ENCODE assay signal across 14 cellular contexts in genomic region chr1:180195916-180196315, GRCh38. TPM values are rescaled to one million over a fixed set of nuclear protein-coding genes. Genes with fewer than 3 reads are reported as not detected.
DNase-seq lines count a peak whose midpoint lies in the region; ATAC-seq and TF ChIP-seq lines count a peak whose summit lies in the region.
"Had no signal": no experiment of that assay in that cellular context is flagged by ENCODE, and none has a peak within 500 bp of the region (broad histone marks: within the 10 kb centered on the region; RNA-seq: fewer than 3 reads in every experiment).

No MANE protein-coding gene starts in this region.

- peak overlapping the region in 8 of 11 experiments; percentile 48 to 98 (median 87); a peak in 16 of 22 replicates for H3K4me2 ChIP-seq in BLaER1 treated with 17β-estradiol and CSF1 and Interleukin-3, amounts not matched to agents 10 nM and 100 nM
- peak overlapping the region; percentile 76 for H3K4me2 ChIP-seq in Loucy (ENCODE audit: low read depth, low read length, poor library complexity, severe bottlenecking)
- no peak overlapping the region for H3K4me2 ChIP-seq in osteoblast (ENCODE audit: insufficient read depth, low read length)
- H3K4me2 ChIP-seq: GM23338 had no signal

- no peak for TF ChIP-seq POLR2A in lower leg skin (IDR thresholded peaks at IDR 0.05)

- H3F3A ChIP-seq in Loucy (ENCODE audit: low read depth): no peaks in the 10 kb centered on the region

- H3K27ac ChIP-seq in BLaER1 treated with 17β-estradiol and CSF1 and Interleukin-3, amounts not matched to agents 10 nM and 100 nM: no peak overlapping the region
- H3K27ac ChIP-seq in osteoblast (ENCODE audit: low read depth, low read length): no peak overlapping the region
- H3K27ac ChIP-seq: C4-2B had no signal

- H3K9me2 ChIP-seq in Loucy (replicated peaks; ENCODE audit: low read depth, low read length): no peaks in the 10 kb centered on the region

- no peaks in the 10 kb centered on the region for H3K27me3 ChIP-seq in BLaER1 treated with 17β-estradiol and CSF1 and Interleukin-3, amounts not matched to agents 10 nM and 100 nM
- H3K27me3 ChIP-seq in Loucy (ENCODE audit: insufficient read depth, low read length, poor library complexity, severe bottlenecking): no peaks in the 10 kb centered on the region
- H3K27me3 ChIP-seq in osteoblast (ENCODE audit: insufficient read depth, low read length): no peaks in the 10 kb centered on the region

- H4K20me1 ChIP-seq in BLaER1 treated with 17β-estradiol and CSF1 and Interleukin-3, amounts not matched to agents 10 nM and 100 nM: peaks cover 0 to 19% (median 0%) of the 10 kb centered on the region in 11 experiments; a peak in 4 of 22 replicates
- no peaks in the 10 kb centered on the region for H4K20me1 ChIP-seq in Loucy (ENCODE audit: insufficient read depth, low read length, poor library complexity, severe bottlenecking)
- peaks cover 54% of the 10 kb centered on the region for H4K20me1 ChIP-seq in osteoblast (ENCODE audit: insufficient read depth, low read length)

- no peaks in the 10 kb centered on the region for H3K9me3 ChIP-seq in BLaER1 treated with 17β-estradiol and CSF1 and Interleukin-3, amounts not matched to agents 10 nM and 100 nM (replicated peaks in 1 of 11)
- no peaks in the 10 kb centered on the region for H3K9me3 ChIP-seq in Loucy (ENCODE audit: insufficient read depth, low read depth, low read length)
- no peaks in the 10 kb centered on the region for H3K9me3 ChIP-seq in osteoblast (ENCODE audit: low read depth, low read length)
- H3K9me3 ChIP-seq: Caco-2 had no signal

- 85 to 93% methylated on average over 8 to 9 of the region's 9 CpGs for WGBS in lower leg skin, 2 donors

- no peak overlapping the region for H3K4me3 ChIP-seq in BLaER1 treated with 17β-estradiol and CSF1 and Interleukin-3, amounts not matched to agents 10 nM and 100 nM
- H3K4me3 ChIP-seq in Loucy (ENCODE audit: low read length, poor library complexity, severe bottlenecking): peak overlapping the region; percentile 63
- H3K4me3 ChIP-seq in osteoblast (ENCODE audit: insufficient read depth, low read length): no peak overlapping the region
- H3K4me3 ChIP-seq in lower leg skin (ENCODE audit: low read depth, poor library complexity, severe bottlenecking): no peak overlapping the region
- H3K4me3 ChIP-seq: GM23338 had no signal

- no peak for ATAC-seq in HG03432 (IDR thresholded peaks at IDR 0.05; ENCODE audit: unreplicated experiment)
- no peak for ATAC-seq in GM18498 (IDR thresholded peaks at IDR 0.05; ENCODE audit: unreplicated experiment)
- ATAC-seq: CD8-positive, alpha-beta T cell; GM23338 had no signal

- peaks cover 76% of the 10 kb centered on the region for H3K79me2 ChIP-seq in Loucy (ENCODE audit: insufficient read depth, low read length)
- H3K79me2 ChIP-seq in osteoblast (ENCODE audit: insufficient read depth, low read length): no peaks in the 10 kb centered on the region

- peaks cover 2 to 48% (median 29%) of the 10 kb centered on the region in 11 experiments; a peak in 18 of 22 replicates for H3K36me3 ChIP-seq in BLaER1 treated with 17β-estradiol and CSF1 and Interleukin-3, amounts not matched to agents 10 nM and 100 nM
- H3K36me3 ChIP-seq in Loucy (ENCODE audit: insufficient read depth, low read length) (peaks cover 31% of the 10 kb centered on the region), osteoblast (ENCODE audit: insufficient read depth, low read length) (peaks cover 76% of the 10 kb centered on the region)

- intact Hi-C loops in lower leg skin (cut with DNase I; ENCODE audit: low total_unique reads): no loop called here

- H3K4me1 ChIP-seq in BLaER1 treated with 17β-estradiol and CSF1 and Interleukin-3, amounts not matched to agents 10 nM and 100 nM: peaks cover 23 to 85% (median 82%) of the 10 kb centered on the region in 10 experiments
- H3K4me1 ChIP-seq in Loucy (ENCODE audit: insufficient read depth, low read length, poor library complexity, severe bottlenecking): peaks cover 71% of the 10 kb centered on the region
- H3K4me1 ChIP-seq in osteoblast (ENCODE audit: insufficient read depth, low read length): no peaks in the 10 kb centered on the region

- H3K9ac ChIP-seq in BLaER1 treated with 17β-estradiol and CSF1 and Interleukin-3, amounts not matched to agents 10 nM and 100 nM: no peak overlapping the region
- peak overlapping the region; percentile 86 for H3K9ac ChIP-seq in Loucy (ENCODE audit: low read depth, low read length, poor library complexity, severe bottlenecking)

- DNase-seq in NCI-H82 treated with DMSO at 0.1 percent for 48 hours (lab: John Stamatoyannopoulos, UW; ENCODE audit: unreplicated experiment) (peak; percentile 47), osteoblast (ENCODE audit: insufficient read length, low spot score, missing footprints) (peak; percentile 58), lower leg skin (ENCODE audit: low spot score in 2 of 2) (no peak)
- DNase-seq: ACHN; Caco-2; CD8-positive, alpha-beta T cell; H7; IMR-90 had no signal

- H2AFZ ChIP-seq in Loucy (ENCODE audit: low read length) (no peak overlapping the region), osteoblast (ENCODE audit: low read length) (no peak overlapping the region)
- H2AFZ ChIP-seq: GM23338 had no signal

- TF ChIP-seq CTCF in Loucy (conservative IDR thresholded peaks at IDR 0.05; ENCODE audit: low read length) (no peak), osteoblast (IDR thresholded peaks at IDR 0.05; ENCODE audit: extremely low read depth, low read depth, low read length) (no peak), lower leg skin (IDR thresholded peaks at IDR 0.05) (no peak)

RNA-seq across cellular contexts. Expression of gene LHX4, which starts 34.1 kb away (rescaled TPM):
- total RNA-seq in osteoblast (not detected in 2 replicates), lower leg skin (under 1 TPM in 3 of 4 donors, not detected in 1; 0.08 to 0.32 (median 0.17) TPM)

RNA-seq across cellular contexts. Expression of gene QSOX1, which starts 41.2 kb away (rescaled TPM):
- 270 and 373 TPM in 2 replicates for total RNA-seq in osteoblast
- total RNA-seq in lower leg skin: 10 to 100 TPM; 77.7 to 90.3 (median 87.3) TPM

Comparison
In these comparisons a context has a peak if more than half of its experiments do, and no peak if none do; other contexts are left out.
1. DNase-seq: peak in NCI-H82 treated with DMSO at 0.1 percent for 48 hours (single experiment) and osteoblast (single experiment); none in lower leg skin (0 of 2).